7 cellular contexts compared by ENCODE assay signal in the genomic region with DNA sequence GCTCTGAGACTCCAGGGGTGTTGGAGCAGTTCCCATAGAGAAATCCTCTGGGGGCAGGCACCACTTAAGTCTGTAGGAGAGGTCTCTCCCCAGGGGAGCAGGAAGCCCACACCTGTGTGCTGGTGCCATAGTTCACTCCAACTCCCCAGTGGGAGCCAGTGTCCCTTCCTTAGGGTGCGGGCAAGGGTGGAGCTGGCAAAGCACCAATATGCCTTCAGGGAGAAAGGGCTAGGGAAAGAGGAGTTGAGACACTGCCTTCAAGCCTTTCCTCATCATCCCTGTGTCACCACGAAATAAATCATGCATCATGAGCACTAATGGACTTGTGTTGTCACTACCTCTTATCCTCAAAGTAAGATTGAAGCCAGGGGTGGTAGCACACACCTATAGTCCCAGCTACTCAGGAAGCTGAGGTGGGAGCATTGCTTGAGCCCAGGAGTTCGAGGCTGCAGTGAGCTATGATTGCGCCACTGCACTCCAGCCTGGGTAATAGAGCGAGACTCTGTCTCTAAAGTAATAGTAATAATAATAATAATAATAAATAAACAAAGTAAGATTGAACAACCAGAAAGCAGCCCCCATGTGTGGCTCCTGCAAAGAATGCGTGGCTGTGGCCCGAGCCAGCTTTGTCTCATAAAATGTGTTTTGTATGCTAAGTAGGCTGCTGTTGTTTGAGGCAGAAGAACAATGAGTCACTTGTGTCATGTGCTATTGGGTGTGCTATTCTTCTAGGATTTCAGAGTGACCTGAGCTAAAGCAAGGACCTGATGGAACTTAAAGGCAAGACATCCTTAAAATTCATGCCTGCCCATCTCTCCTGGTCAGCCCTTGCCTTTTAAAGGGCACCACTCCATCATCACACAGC. TPM values are rescaled to one million over a fixed set of nuclear protein-coding genes. Genes with fewer than 3 reads are reported as not detected.
DNase-seq lines count a peak whose midpoint lies in the region; ATAC-seq and TF ChIP-seq lines count a peak whose summit lies in the region.
"Had no signal": no experiment of that assay in that cellular context is flagged by ENCODE, and none has a peak within 500 bp of the region (broad histone marks: within the 10 kb centered on the region; RNA-seq: fewer than 3 reads in every experiment).

No MANE protein-coding gene starts in this region.

- ATAC-seq in HG03196 (IDR thresholded peaks at IDR 0.05; ENCODE audit: unreplicated experiment) = no peak

- no peak overlapping the region for H3K27ac Mint-ChIP-seq in CD14-positive monocyte

- H3K36me3 Mint-ChIP-seq in CD14-positive monocyte = no peaks in the 10 kb centered on the region

- intact Hi-C loops in CD14-positive monocyte (cut with micrococcal nuclease) = no loop called here

- DNase-seq in HFF-Myc (ENCODE audit: extremely low read depth, low read depth) = peak; percentile 30
- DNase-seq in dedifferentiated amniotic fluid mesenchymal stem cell (ENCODE audit: extremely low spot score) = peak; percentile 47
- DNase-seq in occipital lobe (lab: John Stamatoyannopoulos, UW) = peak; percentile 49
- no peak for DNase-seq in CD14-positive monocyte (ENCODE audit: low spot score)
- no peak for DNase-seq in DMS153 treated with DMSO at 0.1 percent for 48 hours (lab: John Stamatoyannopoulos, UW; ENCODE audit: unreplicated experiment)
- DNase-seq: stimulated activated CD4-positive, alpha-beta T cell treated with anti-CD3 and anti-CD28 coated beads, Interleukin-4, amount 100 ng/mL, for 1 hour had no signal

- no peaks in the 10 kb centered on the region for H3K4me1 Mint-ChIP-seq in CD14-positive monocyte

- no peak overlapping the region for H3K4me3 Mint-ChIP-seq in CD14-positive monocyte

- H3K4me3 ChIP-seq in HFF-Myc (replicated peaks; ENCODE audit: low read depth, low read length) = no peak overlapping the region

- H3K27me3 Mint-ChIP-seq in CD14-positive monocyte (ENCODE audit: low read depth in 3 of 3) = peaks cover 0 to 2% (median 0%) of the 10 kb centered on the region in 3 donors

- no peaks in the 10 kb centered on the region for H3K9me3 Mint-ChIP-seq in CD14-positive monocyte

- TF ChIP-seq CTCF in HFF-Myc (IDR thresholded peaks at IDR 0.05; ENCODE audit: low read depth, low read length, missing control alignments) = no peak
- no peak for TF ChIP-seq CTCF in CD14-positive monocyte (IDR thresholded peaks at IDR 0.05)

RNA-seq across cellular contexts. Expression of gene TIE1, which starts 6.7 kb away (rescaled TPM):
- total RNA-seq in occipital lobe = 7.0 TPM
- polyA plus RNA-seq in CD14-positive monocyte = not detected

RNA-seq across cellular contexts. Expression of gene C1orf210, which starts 8.7 kb away (rescaled TPM):
- not detected for total RNA-seq in occipital lobe
- polyA plus RNA-seq in CD14-positive monocyte = not detected

RNA-seq across cellular contexts. Expression of gene TMEM125, which starts 24.3 kb away (rescaled TPM):
- 0.78 TPM for total RNA-seq in occipital lobe
- not detected for polyA plus RNA-seq in CD14-positive monocyte

RNA-seq across cellular contexts. Expression of gene MPL, which starts 43.5 kb away (rescaled TPM):
- not detected for total RNA-seq in occipital lobe
- not detected for polyA plus RNA-seq in CD14-positive monocyte

Comparison
In these comparisons a context has a peak if more than half of its experiments do, and no peak if none do; other contexts are left out.
1. DNase-seq: peak in HFF-Myc (single experiment), dedifferentiated amniotic fluid mesenchymal stem cell (single experiment) and occipital lobe (single experiment); none in CD14-positive monocyte (single experiment) and DMS153 treated with DMSO at 0.1 percent for 48 hours (single experiment).